In genomic region chr2:232013701-232014353, GRCh38 we compare ENCODE assay signal across 1 cellular context.
A peak's percentile ranks its signal among the peaks of the same experiment; 100 is the strongest.
TF ChIP-seq lines count a peak whose summit lies in the region.

No MANE protein-coding gene starts in this region.

TF ChIP-seq in K562, 482 proteins besides CTCF, POLR2A, EP300 and RAD21:
- no peak for TF ChIP-seq TAF9B (IDR thresholded peaks at IDR 0.05; ENCODE audit: partially characterized antibody)
- no peak for TF ChIP-seq KLF10 (CRISPR knock-in tag; IDR thresholded peaks at IDR 0.05)
- no peak for TF ChIP-seq CEBPG (CRISPR knock-in tag; IDR thresholded peaks at IDR 0.05)
- TF ChIP-seq CEBPG (tag; conservative IDR thresholded peaks at IDR 0.05 in 1 of 2, IDR thresholded peaks at IDR 0.05 in 1 of 2): peak in 1 of 2 experiments; percentile 17; a peak in 1 of 4 replicates
- no peak for TF ChIP-seq TAL1 (IDR thresholded peaks at IDR 0.05)
- no peak for TF ChIP-seq SP2 (IDR thresholded peaks at IDR 0.05; ENCODE audit: extremely low read depth, low read depth, low read length, poor library complexity, severe bottlenecking)
- TF ChIP-seq MEIS2 (IDR thresholded peaks at IDR 0.05; ENCODE audit: partially characterized antibody): peak; percentile 32
